1 cellular context compared by ENCODE assay signal in genomic region chr5:147346006-147346561, GRCh38.
TF ChIP-seq lines count a peak whose summit lies in the region.

No MANE protein-coding gene starts in this region.

TF ChIP-seq in HepG2, 621 proteins besides CTCF, POLR2A, EP300 and RAD21 (continued from another document):
- TF ChIP-seq PLRG1 (conservative IDR thresholded peaks at IDR 0.05), result no peak
- TF ChIP-seq ZNF883 (CRISPR knock-in tag; IDR thresholded peaks at IDR 0.05; ENCODE audit: not compliant biosample characterization), result no peak
TF ChIP-seq in HepG2: peak in this region for 0.
